25 cellular contexts compared by ENCODE assay signal in the genomic region with DNA sequence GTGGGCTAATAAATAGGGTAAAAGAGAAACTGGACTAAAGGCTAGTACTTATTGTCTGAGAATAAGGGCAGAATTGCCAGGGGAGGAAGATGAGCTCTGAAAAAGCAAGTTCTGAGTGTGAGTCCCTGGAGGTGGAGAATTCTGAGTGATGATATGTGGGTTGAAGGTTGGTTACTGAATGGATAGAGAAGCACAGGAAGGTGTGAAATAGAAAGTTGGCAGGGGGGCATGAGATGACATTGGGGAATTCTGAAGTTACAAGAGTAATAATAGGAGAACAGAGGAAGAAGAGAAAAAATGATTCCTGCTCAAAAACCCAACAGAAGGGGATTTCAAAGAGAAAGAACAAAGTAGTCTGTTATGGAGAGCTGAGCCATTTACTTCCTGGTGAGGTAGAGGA.
DNase-seq lines count a peak whose midpoint lies in the region; ATAC-seq and TF ChIP-seq lines count a peak whose summit lies in the region.
"Had no signal": no experiment of that assay in that cellular context is flagged by ENCODE, and none has a peak within 500 bp of the region (broad histone marks: within the 10 kb centered on the region; RNA-seq: fewer than 3 reads in every experiment).

No MANE protein-coding gene starts in this region.

- H3K4me1 ChIP-seq in mammary epithelial cell (ENCODE audit: insufficient read depth, low read length) (peaks cover 36% of the 10 kb centered on the region), breast epithelium (no peaks in the 10 kb centered on the region)

- in situ Hi-C loops in mammary epithelial cell (cut with MboI; ENCODE audit: low sequenced_read_pairs in 2 of 2) = no loop called here

- no peaks in the 10 kb centered on the region for H4K20me1 ChIP-seq in mammary epithelial cell (ENCODE audit: insufficient read depth, low read length)

- POLR2A ChIA-PET in activated CD8-positive, alpha-beta T cell treated with anti-CD3 and anti-CD28 coated beads for 36 hours (lab: Charles Lee) = interaction anchor here (1.1 to 1.5 kb wide), 6 partner anchors 8 to 40 kb away, joined by 3 to 6 read pairs (median 4); no protein-coding TSS in a partner anchor

- H3K27ac ChIP-seq in mammary epithelial cell (ENCODE audit: insufficient read depth, low read depth, low read length) (peak overlapping the region; percentile 43), breast epithelium (no peak overlapping the region)
- H3K27ac ChIP-seq: left lung, thyroid gland had no signal

- peaks cover 67% of the 10 kb centered on the region for H3K4me1 Mint-ChIP-seq in activated CD8-positive, alpha-beta T cell treated with anti-CD3 and anti-CD28 coated beads for 36 hours (ENCODE audit: low read depth)
- peaks cover 48 to 50% of the 10 kb centered on the region in 2 donors for H3K4me1 Mint-ChIP-seq in immature natural killer cell
- H3K4me1 Mint-ChIP-seq: stimulated activated memory B cell treated with anti-CD40 and anti-IgM and Interleukin-4, amounts not matched to agents 10 μg/mL and 1 μg/mL and 100 μg/mL, for 72 hours had no signal

- no peak overlapping the region for H3K9ac ChIP-seq in mammary epithelial cell (ENCODE audit: insufficient read depth, low read length)

- no peaks in the 10 kb centered on the region for H3K27me3 Mint-ChIP-seq in activated CD8-positive, alpha-beta T cell treated with anti-CD3 and anti-CD28 coated beads for 36 hours
- H3K27me3 Mint-ChIP-seq in immature natural killer cell (ENCODE audit: low read depth in 3 of 3) = peaks cover 0 to 4% (median 1%) of the 10 kb centered on the region in 3 donors

- peaks cover 66% of the 10 kb centered on the region for H3K36me3 Mint-ChIP-seq in activated CD8-positive, alpha-beta T cell treated with anti-CD3 and anti-CD28 coated beads for 36 hours (ENCODE audit: low read depth)
- peaks cover 40 to 57% (median 50%) of the 10 kb centered on the region in 3 donors for H3K36me3 Mint-ChIP-seq in immature natural killer cell
- H3K36me3 Mint-ChIP-seq: CD14-positive monocyte; naive B cell; stimulated activated memory B cell treated with anti-CD40 and anti-IgM and Interleukin-4, amounts not matched to agents 10 μg/mL and 1 μg/mL and 100 μg/mL, for 72 hours had no signal

- H3K79me2 ChIP-seq in mammary epithelial cell (ENCODE audit: insufficient read depth, low read length) = peaks cover 7% of the 10 kb centered on the region

- H3K27me3 ChIP-seq in mammary epithelial cell (ENCODE audit: insufficient read depth, low read length) (no peaks in the 10 kb centered on the region), breast epithelium (peaks cover 0 to 7% of the 10 kb centered on the region in 2 donors)
- H3K27me3 ChIP-seq: left lung, thyroid gland had no signal

- dilution Hi-C loops in mammary epithelial cell (cut with HindIII; ENCODE audit: low sequenced_read_pairs) = no loop called here

- H3K4me3 Mint-ChIP-seq in activated CD8-positive, alpha-beta T cell treated with anti-CD3 and anti-CD28 coated beads for 36 hours = no peak overlapping the region
- peak overlapping the region in 2 of 5 donors; percentile 10 to 22 for H3K4me3 Mint-ChIP-seq in immature natural killer cell
- H3K4me3 Mint-ChIP-seq: CD14-positive monocyte; naive B cell; stimulated activated memory B cell treated with anti-CD40 and anti-IgM and Interleukin-4, amounts not matched to agents 10 μg/mL and 1 μg/mL and 100 μg/mL, for 72 hours had no signal

- intact Hi-C loops in mammary epithelial cell (cut with micrococcal nuclease) = no loop called here
- intact Hi-C loops in breast epithelium (cut with DNase I; ENCODE audit: low total_unique reads) = no loop called here
- intact Hi-C loops in activated CD8-positive, alpha-beta T cell treated with anti-CD3 and anti-CD28 coated beads for 36 hours (cut with micrococcal nuclease) = loop anchor here (5.0 kb wide), 1 partner anchor 39 kb away; no protein-coding TSS in a partner anchor

- H3K4me3 ChIP-seq in mammary epithelial cell (replicated peaks in 1 of 3; ENCODE audit: insufficient read depth in 1 of 3, low read depth in 2 of 3, low read length in 3 of 3) = no peak overlapping the region
- no peak overlapping the region for H3K4me3 ChIP-seq in breast epithelium
- H3K4me3 ChIP-seq: left lung, thyroid gland had no signal

- no peak for DNase-seq in mammary epithelial cell
- no peak for DNase-seq in breast epithelium (ENCODE audit: low spot score in 2 of 2)
- DNase-seq in activated CD8-positive, alpha-beta T cell treated with anti-CD3 and anti-CD28 coated beads for 36 hours = no peak
- DNase-seq in immature natural killer cell = no peak
- DNase-seq in activated CD4-positive, CD25-positive, alpha-beta regulatory T cell treated with anti-CD3 and anti-CD28 coated beads, Interleukin-2, amount 50 U/mL, for 72 hours = no peak
- DNase-seq in HK-2 (ENCODE audit: unreplicated experiment) = no peak
- DNase-seq: activated CD8-positive, alpha-beta memory T cell treated with anti-CD3 and anti-CD28 coated beads, Interleukin-2, amount 50 U/mL, for 48 hours; DMS 273 treated with DMSO at 0.1 percent for 48 hours; foreskin fibroblast; KG1; left lung; MM.1S; naive B cell; NCI-H1417 treated with DMSO at 0.1 percent for 48 hours; NCI-H2081 treated with DMSO at 0.1 percent for 48 hours; NCI-H446 treated with DMSO at 0.1 percent for 48 hours; OCI-M1; retina; small intestine; stimulated activated CD4-positive, alpha-beta T cell treated with anti-CD3 and anti-CD28 coated beads, Interleukin-1b, Interleukin-23, amount 100 ng/mL, for 48 hours; thyroid gland had no signal

- TF ChIP-seq CTCF in mammary epithelial cell (conservative IDR thresholded peaks at IDR 0.05 in 1 of 2, IDR thresholded peaks at IDR 0.05 in 1 of 2; ENCODE audit: extremely low read depth in 1 of 2, insufficient read depth in 1 of 2, low read depth in 1 of 2, low read length in 2 of 2) (no peak), breast epithelium (IDR thresholded peaks at IDR 0.05) (no peak)
- TF ChIP-seq CTCF in activated CD8-positive, alpha-beta T cell treated with anti-CD3 and anti-CD28 coated beads for 36 hours (IDR thresholded peaks at IDR 0.05) = no peak

- CTCF ChIA-PET in mammary epithelial cell (lab: Charles Lee; ENCODE audit: low non-redundant PET) = no interaction called here
- CTCF ChIA-PET in activated CD8-positive, alpha-beta T cell treated with anti-CD3 and anti-CD28 coated beads for 36 hours (lab: Charles Lee) = interaction anchor here (0.7 to 2.7 kb wide), 6 partner anchors 9 to 78 kb away, joined by 3 to 9 read pairs (median 3); no protein-coding TSS in a partner anchor

- BruUV-seq in mammary epithelial cell (replicated peaks; lab: Mats Ljungman, UMichigan) = no TSS peak

- ATAC-seq in activated CD8-positive, alpha-beta T cell treated with anti-CD3 and anti-CD28 coated beads for 36 hours = no peak
- ATAC-seq in HG03565 (IDR thresholded peaks at IDR 0.05; ENCODE audit: unreplicated experiment) = no peak
- ATAC-seq: activated CD4-positive, CD25-positive, alpha-beta regulatory T cell treated with anti-CD3 and anti-CD28 coated beads, Interleukin-2, amount 50 U/mL, for 24 hours; left lung; stimulated activated memory B cell treated with anti-CD40 and anti-IgM and Interleukin-4, amounts not matched to agents 10 μg/mL and 1 μg/mL and 100 μg/mL, for 72 hours had no signal

- peaks cover 6% of the 10 kb centered on the region for H3K9me3 Mint-ChIP-seq in activated CD8-positive, alpha-beta T cell treated with anti-CD3 and anti-CD28 coated beads for 36 hours
- H3K9me3 Mint-ChIP-seq in immature natural killer cell = no peaks in the 10 kb centered on the region

- peak overlapping the region; percentile 71 for H3K4me2 ChIP-seq in mammary epithelial cell (ENCODE audit: insufficient read depth, low read depth, low read length)

- no peak overlapping the region for H2AFZ ChIP-seq in mammary epithelial cell (ENCODE audit: low read depth, low read length)

- no peak for TF ChIP-seq POLR2A in breast epithelium (IDR thresholded peaks at IDR 0.05)

- H3K36me3 ChIP-seq in mammary epithelial cell (ENCODE audit: insufficient read depth, low read length) = peaks cover 3% of the 10 kb centered on the region
- H3K36me3 ChIP-seq in breast epithelium = no peaks in the 10 kb centered on the region
- H3K36me3 ChIP-seq: left lung, thyroid gland had no signal

- H3K9me3 ChIP-seq in mammary epithelial cell (replicated peaks; ENCODE audit: insufficient read depth, low read length) (no peaks in the 10 kb centered on the region), breast epithelium (no peaks in the 10 kb centered on the region)
- H3K9me3 ChIP-seq: left lung, thyroid gland had no signal

- peak overlapping the region; percentile 81 for H3K27ac Mint-ChIP-seq in activated CD8-positive, alpha-beta T cell treated with anti-CD3 and anti-CD28 coated beads for 36 hours
- peak overlapping the region; percentile 78 to 89 (median 84) for H3K27ac Mint-ChIP-seq in immature natural killer cell
- H3K27ac Mint-ChIP-seq: stimulated activated memory B cell treated with anti-CD40 and anti-IgM and Interleukin-4, amounts not matched to agents 10 μg/mL and 1 μg/mL and 100 μg/mL, for 72 hours had no signal
